In the genomic region with DNA sequence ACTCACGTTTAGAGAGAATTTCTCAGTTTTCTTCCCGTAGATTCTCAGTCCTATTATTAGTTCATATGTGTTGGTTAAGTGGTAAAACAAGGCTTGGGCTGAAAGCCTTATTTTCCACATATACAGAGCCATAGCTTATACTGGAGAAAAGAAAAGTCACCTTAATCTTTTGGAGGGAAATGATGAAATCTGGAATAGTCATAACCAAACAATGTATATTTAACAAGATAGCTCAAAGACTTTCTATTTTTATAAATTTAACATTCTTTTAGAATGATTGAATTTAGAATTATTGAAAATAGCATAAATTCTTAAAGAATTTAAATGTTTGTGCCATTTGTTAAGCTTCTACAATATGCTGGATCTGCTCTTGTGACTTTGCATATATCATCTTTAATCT, we compare ENCODE assay signal across 22 cellular contexts.
"Had no signal": no experiment of that assay in that cellular context is flagged by ENCODE, and none has a peak within 500 bp of the region (broad histone marks: within the 10 kb centered on the region; RNA-seq: fewer than 3 reads in every experiment).

No MANE protein-coding gene starts in this region.

- H3K36me3 Mint-ChIP-seq: natural killer cell treated with Interleukin-12 subunit alpha and Interleukin-12 subunit beta and Interleukin-15 and Interleukin-18, amount 100 ng/mL, for 72 hours had no signal

- H3K27ac ChIP-seq: breast epithelium, esophagus muscularis mucosa, sigmoid colon, thyroid gland had no signal

- DNase-seq: activated CD4-positive, alpha-beta T cell treated with anti-CD3 and anti-CD28 coated beads, Interleukin-2, amount 10 ng/mL, durations not matched to agents 7 days and 5 days; activated CD8-positive, alpha-beta memory T cell treated with anti-CD3 and anti-CD28 coated beads, Interleukin-2, amount 50 U/mL, for 4 hours; activated CD8-positive, alpha-beta T cell treated with anti-CD3 and anti-CD28 coated beads, Interleukin-2, amount 10 ng/mL, durations not matched to agents 7 days and 5 days; activated naive CD4-positive, alpha-beta T cell treated with anti-CD3 and anti-CD28 coated beads for 36 hours; activated T-cell treated with anti-CD3 and anti-CD28 coated beads, Interleukin-2, amount 50 U/mL, for 4 hours; effector CD8-positive, alpha-beta T cell; foreskin melanocyte; hypothalamus; kidney; posterior cingulate gyrus; sigmoid colon; stimulated activated CD8-positive, alpha-beta memory T cell treated with anti-CD3 and anti-CD28 coated beads, Interleukin-4, amount 100 ng/mL, for 48 hours; stimulated activated naive CD4-positive, alpha-beta T cell; T1000; thyroid gland had no signal

- H3K4me1 ChIP-seq: breast epithelium, thyroid gland had no signal

- H3K27me3 ChIP-seq: breast epithelium, esophagus muscularis mucosa, sigmoid colon, thyroid gland had no signal

- H3K4me3 ChIP-seq: breast epithelium, esophagus muscularis mucosa, lung, sigmoid colon, thyroid gland had no signal

- H3K4me3 Mint-ChIP-seq: activated CD4-positive, alpha-beta T cell treated with anti-CD3 and anti-CD28 coated beads, Interleukin-2, amount 10 ng/mL, durations not matched to agents 7 days and 5 days; activated CD8-positive, alpha-beta T cell treated with anti-CD3 and anti-CD28 coated beads, Interleukin-2, amount 10 ng/mL, durations not matched to agents 7 days and 5 days; activated naive CD4-positive, alpha-beta T cell treated with anti-CD3 and anti-CD28 coated beads for 36 hours; activated T-cell treated with anti-CD3 and anti-CD28 coated beads, Interleukin-2, amount 50 U/mL, for 4 hours; dendritic cell treated with granulocyte-macrophage colony-stimulating factor and Interleukin-4, amounts not matched to agents 40 ng/mL and 50 ng/mL, for 4 days; natural killer cell treated with Interleukin-12 subunit alpha and Interleukin-12 subunit beta and Interleukin-15 and Interleukin-18, amount 100 ng/mL, for 72 hours had no signal

- ATAC-seq: activated CD4-positive, CD25-positive, alpha-beta regulatory T cell treated with anti-CD3 and anti-CD28 coated beads, Interleukin-2, amount 50 U/mL, for 24 hours; activated CD8-positive, alpha-beta T cell treated with anti-CD3 and anti-CD28 coated beads, Interleukin-2, amount 10 ng/mL, durations not matched to agents 7 days and 5 days; activated T-cell treated with anti-CD3 and anti-CD28 coated beads, Interleukin-2, amount 50 U/mL, for 4 hours; left lobe of liver; natural killer cell treated with Interleukin-12 subunit alpha and Interleukin-12 subunit beta and Interleukin-15 and Interleukin-18, amount 100 ng/mL, for 72 hours had no signal

- H3K9me3 Mint-ChIP-seq: activated naive CD4-positive, alpha-beta T cell treated with anti-CD3 and anti-CD28 coated beads for 36 hours; activated T-cell treated with anti-CD3 and anti-CD28 coated beads, Interleukin-2, amount 50 U/mL, for 4 hours; dendritic cell treated with granulocyte-macrophage colony-stimulating factor and Interleukin-4, amounts not matched to agents 40 ng/mL and 50 ng/mL, for 4 days; natural killer cell treated with Interleukin-12 subunit alpha and Interleukin-12 subunit beta and Interleukin-15 and Interleukin-18, amount 100 ng/mL, for 72 hours had no signal

- H3K9me3 ChIP-seq: breast epithelium, esophagus muscularis mucosa, sigmoid colon, thyroid gland had no signal

- H3K36me3 ChIP-seq: breast epithelium, esophagus muscularis mucosa, sigmoid colon, thyroid gland had no signal

- H3K27me3 Mint-ChIP-seq: activated CD4-positive, alpha-beta T cell treated with anti-CD3 and anti-CD28 coated beads, Interleukin-2, amount 10 ng/mL, durations not matched to agents 7 days and 5 days; dendritic cell treated with granulocyte-macrophage colony-stimulating factor and Interleukin-4, amounts not matched to agents 40 ng/mL and 50 ng/mL, for 4 days; natural killer cell treated with Interleukin-12 subunit alpha and Interleukin-12 subunit beta and Interleukin-15 and Interleukin-18, amount 100 ng/mL, for 72 hours had no signal

- H3K27ac Mint-ChIP-seq: activated CD4-positive, alpha-beta T cell treated with anti-CD3 and anti-CD28 coated beads, Interleukin-2, amount 10 ng/mL, durations not matched to agents 7 days and 5 days; activated CD8-positive, alpha-beta T cell treated with anti-CD3 and anti-CD28 coated beads, Interleukin-2, amount 10 ng/mL, durations not matched to agents 7 days and 5 days; activated naive CD4-positive, alpha-beta T cell treated with anti-CD3 and anti-CD28 coated beads for 36 hours; dendritic cell treated with granulocyte-macrophage colony-stimulating factor and Interleukin-4, amounts not matched to agents 40 ng/mL and 50 ng/mL, for 4 days; natural killer cell treated with Interleukin-12 subunit alpha and Interleukin-12 subunit beta and Interleukin-15 and Interleukin-18, amount 100 ng/mL, for 72 hours had no signal
